8 cellular contexts compared by ENCODE assay signal in genomic region chr3:180989291-180990163, GRCh38. TPM values are rescaled to one million over a fixed set of nuclear protein-coding genes. Genes with fewer than 3 reads are reported as not detected.
DNase-seq lines count a peak whose midpoint lies in the region; ATAC-seq and TF ChIP-seq lines count a peak whose summit lies in the region.

Gene DNAJC19, minus strand, starts transcription at chr3:180989736. Its CDS starts 134 bp downstream, at chr3:180989602.

- H3K4me3 Mint-ChIP-seq in endothelial cell (ENCODE audit: unreplicated experiment) (peak within 1 kb of the TSS; percentile 98), mesothelial cell of epicardium (peak within 1 kb of the TSS; percentile 97)

- H3K27me3 ChIP-seq in OCI-LY3 (ENCODE audit: low read depth, low read length): no peaks in the 10 kb centered on the region

- H3K27ac Mint-ChIP-seq in endothelial cell (ENCODE audit: unreplicated experiment) (peak within 1 kb of the TSS; percentile 94), mesothelial cell of epicardium (peak within 1 kb of the TSS; percentile 96)

- H3K27me3 Mint-ChIP-seq in endothelial cell (ENCODE audit: unreplicated experiment) (peaks cover 6% of the 10 kb centered on the region), mesothelial cell of epicardium (ENCODE audit: low read depth) (peaks cover 15% of the 10 kb centered on the region)

- TF ChIP-seq CTCF in OCI-LY3 (IDR thresholded peaks at IDR 0.05; ENCODE audit: low read depth, low read length) (no peak), endothelial cell (IDR thresholded peaks at IDR 0.05; ENCODE audit: unreplicated experiment) (no peak), mesothelial cell of epicardium (IDR thresholded peaks at IDR 0.05; ENCODE audit: unreplicated experiment) (no peak)

- peaks cover 12% of the 10 kb centered on the region for H3K4me1 ChIP-seq in OCI-LY3 (ENCODE audit: low read length)

- H4K20me1 ChIP-seq in OCI-LY3 (ENCODE audit: insufficient read depth, low read length): no peaks in the 10 kb centered on the region

- H3K4me1 Mint-ChIP-seq in endothelial cell (ENCODE audit: unreplicated experiment): peaks cover 9% of the 10 kb centered on the region
- peaks cover 11% of the 10 kb centered on the region for H3K4me1 Mint-ChIP-seq in mesothelial cell of epicardium

- no peaks in the 10 kb centered on the region for H3K9me3 ChIP-seq in OCI-LY3 (ENCODE audit: insufficient read depth, low read length)

- peak; percentile 89 for DNase-seq in D341Med (ENCODE audit: low spot score)
- peak; percentile 58 for DNase-seq in HuH-7 (ENCODE audit: low spot score)
- DNase-seq in activated CD8-positive, alpha-beta memory T cell treated with anti-CD3 and anti-CD28 coated beads, Interleukin-2, amount 50 U/mL, for 48 hours: peak; percentile 88
- DNase-seq in endothelial cell (ENCODE audit: low spot score): peak; percentile 86
- peak; percentile 76 to 83 for DNase-seq in mesothelial cell of epicardium (ENCODE audit: low spot score in 2 of 2, unreplicated experiment in 2 of 2)
- peak; percentile 76 to 85 for DNase-seq in stimulated activated CD8-positive, alpha-beta memory T cell treated with anti-CD3 and anti-CD28 coated beads, Interleukin-15, amount 100 ng/mL, for 48 hours (ENCODE audit: low read depth in 2 of 2)

- peaks cover 4% of the 10 kb centered on the region for H3K36me3 ChIP-seq in OCI-LY3 (replicated peaks; ENCODE audit: low read depth, low read length)

- peak within 1 kb of the TSS; percentile 91 for H3K4me3 ChIP-seq in OCI-LY3 (ENCODE audit: low read length)

- peak within 1 kb of the TSS; percentile 76 for H3K9ac ChIP-seq in OCI-LY3 (ENCODE audit: low read length)

- H3K9me3 Mint-ChIP-seq in endothelial cell (ENCODE audit: unreplicated experiment): no peaks in the 10 kb centered on the region
- H3K9me3 Mint-ChIP-seq in mesothelial cell of epicardium: no peaks in the 10 kb centered on the region

- ATAC-seq in GM21515 (IDR thresholded peaks at IDR 0.05; ENCODE audit: unreplicated experiment): peak; percentile 96

- H3K27ac ChIP-seq in OCI-LY3 (ENCODE audit: low read length): peak within 1 kb of the TSS; percentile 30

- H3K36me3 Mint-ChIP-seq in endothelial cell (ENCODE audit: low read depth, unreplicated experiment) (peaks cover 4% of the 10 kb centered on the region), mesothelial cell of epicardium (peaks cover 10% of the 10 kb centered on the region)

- H2AFZ ChIP-seq in OCI-LY3 (ENCODE audit: low read depth, low read length): peak within 1 kb of the TSS; percentile 78

- H3K79me2 ChIP-seq in OCI-LY3 (ENCODE audit: low read length): peaks cover 20% of the 10 kb centered on the region

- peak within 1 kb of the TSS; percentile 85 for H3K4me2 ChIP-seq in OCI-LY3 (ENCODE audit: low read length)

RNA-seq across cellular contexts. Expression of gene DNAJC19, which starts in this region (rescaled TPM):
- total RNA-seq in endothelial cell (ENCODE audit: unreplicated experiment): 37.5 TPM
- 33.0 to 37.8 TPM (median 35.0 TPM) in 3 replicates for total RNA-seq in mesothelial cell of epicardium

Comparison
In these comparisons a context has a peak if more than half of its experiments do, and no peak if none do; other contexts are left out.
1. Peak in every context shown above with its lines: DNase-seq, ATAC-seq, H3K4me3 ChIP-seq and H3K27ac ChIP-seq.